ENCODE assay signal across 20 cellular contexts in genomic region chr12:117440384-117440783, GRCh38.
DNase-seq lines count a peak whose midpoint lies in the region; ATAC-seq, FAIRE-seq and TF ChIP-seq lines count a peak whose summit lies in the region.
"Had no signal": no experiment of that assay in that cellular context is flagged by ENCODE, and none has a peak within 500 bp of the region (broad histone marks: within the 10 kb centered on the region; RNA-seq: fewer than 3 reads in every experiment).

No MANE protein-coding gene starts in this region.

- no peak for TF ChIP-seq CTCF in HepG2 (CRISPR knock-in tag; IDR thresholded peaks at IDR 0.05)
- no peak for TF ChIP-seq CTCF in right lobe of liver (IDR thresholded peaks at IDR 0.05)
- TF ChIP-seq CTCF in K562 (IDR thresholded peaks at IDR 0.05 in 2 of 3, conservative IDR thresholded peaks at IDR 0.05 in 1 of 3; ENCODE audit: insufficient read depth in 2 of 3, low read depth in 1 of 3, low read length in 3 of 3), result no peak
- no peak for TF ChIP-seq CTCF in gastrocnemius medialis (IDR thresholded peaks at IDR 0.05 in 4 of 5, conservative IDR thresholded peaks at IDR 0.05 in 1 of 5)

- H3K27ac Mint-ChIP-seq in activated T-helper 17 cell treated with anti-CD3 and anti-CD28 coated beads, Interleukin-2, amount 50 U/mL, for 72 hours, result no peak overlapping the region
- H3K27ac Mint-ChIP-seq: B cell; CD4-positive, CD25-positive, alpha-beta regulatory T cell; CD8-positive, alpha-beta T cell had no signal

- H3K36me3 ChIP-seq in HepG2 (replicated peaks in 1 of 2; ENCODE audit: control insufficient read depth in 1 of 2, insufficient read depth in 2 of 2, low read length in 2 of 2) (no peaks in the 10 kb centered on the region), right lobe of liver (no peaks in the 10 kb centered on the region), K562 (ENCODE audit: control insufficient read depth, insufficient read depth, low read length) (no peaks in the 10 kb centered on the region), gastrocnemius medialis (no peaks in the 10 kb centered on the region)
- H3K36me3 ChIP-seq: BLaER1 had no signal

- TF ChIP-seq POLR2A in HepG2 (IDR thresholded peaks at IDR 0.05; ENCODE audit: insufficient read depth in 1 of 2, low read depth in 2 of 2, low read length in 2 of 2) (no peak), right lobe of liver (IDR thresholded peaks at IDR 0.05) (no peak), K562 (conservative IDR thresholded peaks at IDR 0.05) (no peak), gastrocnemius medialis (IDR thresholded peaks at IDR 0.05) (no peak)

- no peaks in the 10 kb centered on the region for H3K27me3 Mint-ChIP-seq in activated T-helper 17 cell treated with anti-CD3 and anti-CD28 coated beads, Interleukin-2, amount 50 U/mL, for 72 hours
- H3K27me3 Mint-ChIP-seq: B cell; CD4-positive, CD25-positive, alpha-beta regulatory T cell had no signal

- H3K4me1 Mint-ChIP-seq in activated T-helper 17 cell treated with anti-CD3 and anti-CD28 coated beads, Interleukin-2, amount 50 U/mL, for 72 hours, result no peaks in the 10 kb centered on the region
- H3K4me1 Mint-ChIP-seq: B cell; CD4-positive, CD25-positive, alpha-beta regulatory T cell had no signal

- CTCF ChIA-PET in HepG2 (lab: Yijun Ruan, JAX; ENCODE audit: low intra/inter-chr PET ratio, low total read pairs) (no interaction called here), K562 (lab: Yijun Ruan, JAX; ENCODE audit: low intra/inter-chr PET ratio) (no interaction called here)

- H3K9me3 ChIP-seq in HepG2 (ENCODE audit: low read length) (no peaks in the 10 kb centered on the region), right lobe of liver (no peaks in the 10 kb centered on the region), K562 (replicated peaks; ENCODE audit: control insufficient read depth, insufficient read depth, low read depth, low read length) (no peaks in the 10 kb centered on the region), gastrocnemius medialis (no peaks in the 10 kb centered on the region)
- H3K9me3 ChIP-seq: BLaER1, Caco-2 had no signal

- H3K36me3 Mint-ChIP-seq in activated T-helper 17 cell treated with anti-CD3 and anti-CD28 coated beads, Interleukin-2, amount 50 U/mL, for 72 hours (ENCODE audit: low read depth), result no peaks in the 10 kb centered on the region
- H3K36me3 Mint-ChIP-seq: CD4-positive, CD25-positive, alpha-beta regulatory T cell; CD8-positive, alpha-beta T cell had no signal

- H3K27ac ChIP-seq in HepG2 (ENCODE audit: extremely low read length, insufficient read depth, low read length), result no peak overlapping the region
- H3K27ac ChIP-seq in right lobe of liver, result no peak overlapping the region
- H3K27ac ChIP-seq in K562 (ENCODE audit: extremely low read depth, low read depth, low read length), result no peak overlapping the region
- H3K27ac ChIP-seq in gastrocnemius medialis, result peak overlapping the region; percentile 88 to 98 (median 94)
- H3K27ac ChIP-seq: BLaER1, C4-2B had no signal

- peaks cover 0 to 6% of the 10 kb centered on the region in 2 experiments; a peak in 3 of 5 replicates for H3K27me3 ChIP-seq in HepG2 (ENCODE audit: control insufficient read depth in 1 of 2, insufficient read depth in 2 of 2, low read length in 2 of 2)
- no peaks in the 10 kb centered on the region for H3K27me3 ChIP-seq in right lobe of liver
- peaks cover 0 to 17% of the 10 kb centered on the region in 2 experiments; a peak in 2 of 5 replicates for H3K27me3 ChIP-seq in K562 (ENCODE audit: control insufficient read depth in 2 of 2, insufficient read depth in 2 of 2, low read length in 2 of 2)
- no peaks in the 10 kb centered on the region for H3K27me3 ChIP-seq in gastrocnemius medialis
- H3K27me3 ChIP-seq: BLaER1 had no signal

- H3K9me1 ChIP-seq in K562 (ENCODE audit: control insufficient read depth, insufficient read depth, low read length), result no peaks in the 10 kb centered on the region

- TF ChIP-seq EP300 in HepG2 (IDR thresholded peaks at IDR 0.05; ENCODE audit: low read depth in 2 of 2, low read length in 2 of 2), result no peak
- no peak for TF ChIP-seq EP300 in HepG2 (CRISPR knock-in tag; IDR thresholded peaks at IDR 0.05; ENCODE audit: borderline replicate concordance)
- no peak for TF ChIP-seq EP300 in K562 (IDR thresholded peaks at IDR 0.05; ENCODE audit: low read length)

- TF ChIP-seq RAD21 in HepG2 (CRISPR knock-in tag; IDR thresholded peaks at IDR 0.05) (no peak), K562 (CRISPR knock-in tag; conservative IDR thresholded peaks at IDR 0.05 in 1 of 2, IDR thresholded peaks at IDR 0.05 in 1 of 2) (no peak)

- POLR2A ChIA-PET in HepG2 (lab: Yijun Ruan, JAX), result no interaction called here
- POLR2A ChIA-PET in K562 (lab: Yijun Ruan, JAX), result no interaction called here

- no peak for ATAC-seq in HepG2
- ATAC-seq in right lobe of liver, result no peak
- no peak for ATAC-seq in K562
- no peak for ATAC-seq in gastrocnemius medialis
- no peak for ATAC-seq in activated CD4-positive, CD25-positive, alpha-beta regulatory T cell treated with anti-CD3 and anti-CD28 coated beads, Interleukin-2, amount 50 U/mL, for 24 hours
- ATAC-seq in activated T-helper 17 cell treated with anti-CD3 and anti-CD28 coated beads, Interleukin-2, amount 50 U/mL, for 72 hours (replicated peaks), result no peak
- ATAC-seq: CD8-positive, alpha-beta T cell had no signal

- intact Hi-C loops in HepG2 (cut with micrococcal nuclease; ENCODE audit: unreplicated experiment), result no loop called here
- intact Hi-C loops in right lobe of liver (cut with DNase I), result no loop called here
- intact Hi-C loops in K562 (cut with micrococcal nuclease), result no loop called here
- intact Hi-C loops in gastrocnemius medialis (cut with DNase I; ENCODE audit: low total_unique reads), result loop anchor here (2.0 kb wide), 1 partner anchor 46 kb away; no protein-coding TSS in a partner anchor

- H4K20me1 ChIP-seq in HepG2 (ENCODE audit: insufficient read depth, low read length) (no peaks in the 10 kb centered on the region), K562 (replicated peaks; ENCODE audit: control insufficient read depth, insufficient read depth, low read length) (no peaks in the 10 kb centered on the region)
- H4K20me1 ChIP-seq: BLaER1 had no signal

- in situ Hi-C loops in HepG2 (cut with HindIII; ENCODE audit: extremely low pct_ligation_motif_present, low pct_unique_long_range_greater_than_20kb) (no loop called here), K562 (cut with MboI) (no loop called here), gastrocnemius medialis (cut with MboI; ENCODE audit: low sequenced_read_pairs in 4 of 4) (no loop called here)

- no peaks in the 10 kb centered on the region for H3K9me3 Mint-ChIP-seq in activated T-helper 17 cell treated with anti-CD3 and anti-CD28 coated beads, Interleukin-2, amount 50 U/mL, for 72 hours
- H3K9me3 Mint-ChIP-seq: CD8-positive, alpha-beta T cell had no signal

- no TSS peak for BruUV-seq in HepG2 (replicated peaks; lab: Mats Ljungman, UMichigan)
- no TSS peak for BruUV-seq in K562 (replicated peaks; lab: Mats Ljungman, UMichigan)

- DNase-seq in HepG2 (ENCODE audit: low spot score) (no peak), right lobe of liver (no peak), K562 (ENCODE audit: extremely low read depth in 1 of 4, low spot score in 3 of 4) (no peak), gastrocnemius medialis (peak in 1 of 2 donors; percentile 35), NCI-H1930 (lab: John Stamatoyannopoulos, UW) (no peak)
- DNase-seq: Caco-2; CD4-positive, CD25-positive, alpha-beta regulatory T cell; CD8-positive, alpha-beta T cell; DMS153; DND-41; GOT3; H7; HCEC 1CT had no signal

- no peak overlapping the region for H3K4me2 ChIP-seq in HepG2 (ENCODE audit: low read depth, low read length)
- H3K4me2 ChIP-seq in K562 (ENCODE audit: insufficient read depth, low read length), result no peak overlapping the region
- H3K4me2 ChIP-seq: BLaER1 had no signal

- FAIRE-seq in HepG2 (lab: Jason Lieb, UNC) (no peak), K562 (lab: Jason Lieb, UNC) (no peak)
- FAIRE-seq: G401.6, GM12892 had no signal

- H2AFZ ChIP-seq in HepG2 (ENCODE audit: low read length) (no peak overlapping the region), K562 (ENCODE audit: low read depth, low read length) (no peak overlapping the region)

- H3K4me3 ChIP-seq in HepG2 (replicated peaks in 1 of 3; ENCODE audit: insufficient read depth in 1 of 3, low read depth in 2 of 3, low read length in 3 of 3) (no peak overlapping the region), right lobe of liver (no peak overlapping the region), K562 (no peak overlapping the region), gastrocnemius medialis (peak overlapping the region in 3 of 4 donors; percentile 37 to 50 (median 48))
- H3K4me3 ChIP-seq: BLaER1 had no signal

- H3K4me3 Mint-ChIP-seq in activated T-helper 17 cell treated with anti-CD3 and anti-CD28 coated beads, Interleukin-2, amount 50 U/mL, for 72 hours, result no peak overlapping the region
- H3K4me3 Mint-ChIP-seq: B cell; CD4-positive, CD25-positive, alpha-beta regulatory T cell; CD8-positive, alpha-beta T cell had no signal

- H3K79me2 ChIP-seq in HepG2 (ENCODE audit: insufficient read depth, low read length), result no peaks in the 10 kb centered on the region
- H3K79me2 ChIP-seq in K562 (ENCODE audit: control insufficient read depth, insufficient read depth, low read length), result no peaks in the 10 kb centered on the region

- no peaks in the 10 kb centered on the region for H3K4me1 ChIP-seq in HepG2 (ENCODE audit: insufficient read depth, low read length)
- no peaks in the 10 kb centered on the region for H3K4me1 ChIP-seq in right lobe of liver
- H3K4me1 ChIP-seq in K562 (replicated peaks in 1 of 2; ENCODE audit: control insufficient read depth in 2 of 2, insufficient read depth in 2 of 2, low read length in 2 of 2), result peaks cover 0 to 5% of the 10 kb centered on the region in 2 experiments; a peak in 1 of 5 replicates
- peaks cover 39 to 42% of the 10 kb centered on the region in 2 donors for H3K4me1 ChIP-seq in gastrocnemius medialis
- H3K4me1 ChIP-seq: Caco-2 had no signal

- no peak overlapping the region for H3K9ac ChIP-seq in HepG2 (ENCODE audit: insufficient read depth, low read depth, low read length)
- no peak overlapping the region for H3K9ac ChIP-seq in K562 (ENCODE audit: insufficient read depth in 1 of 2, low read depth in 2 of 2, low read length in 2 of 2)
- H3K9ac ChIP-seq: BLaER1 had no signal

- 56% methylated on average over 2 of the region's 2 CpGs for WGBS in HepG2 (ENCODE audit: low lambda C conversion rate)
- 80% methylated on average over 2 of the region's 2 CpGs for WGBS in right lobe of liver (ENCODE audit: insufficient coverage, low coverage, low lambda C conversion rate, missing lambda C conversion rate)
- 20% methylated on average over 1 of the region's 2 CpGs for WGBS in K562 (ENCODE audit: insufficient coverage, low coverage, missing lambda C conversion rate)

TF ChIP-seq in HepG2, 621 proteins besides CTCF, POLR2A, EP300 and RAD21:
- TF ChIP-seq ZNF768 (CRISPR knock-in tag; IDR thresholded peaks at IDR 0.05), result peak; percentile 91
- no peak for TF ChIP-seq ZNF709 (CRISPR knock-in tag; IDR thresholded peaks at IDR 0.05)

TF ChIP-seq in K562, 482 proteins besides CTCF, POLR2A, EP300 and RAD21 (continues in another document):
- peak; percentile 86 for TF ChIP-seq RBM25 (IDR thresholded peaks at IDR 0.05; ENCODE audit: low read depth, low read length, severe bottlenecking)
- peak; percentile 64; the same call in 1 of the 2 replicates for TF ChIP-seq BCOR (IDR thresholded peaks at IDR 0.05)
- peak; percentile 78 for TF ChIP-seq ZFP36 (IDR thresholded peaks at IDR 0.05; ENCODE audit: low read depth, low read length, partially characterized antibody)
- TF ChIP-seq ZFPM2 (CRISPR knock-in tag; IDR thresholded peaks at IDR 0.05), result no peak
- TF ChIP-seq HDAC1 (IDR thresholded peaks at IDR 0.05), result no peak

Comparison
In these comparisons a context has a peak if more than half of its experiments do, and no peak if none do; other contexts are left out.
1. H3K27ac ChIP-seq: peak in gastrocnemius medialis (4 of 4); none in HepG2 (single experiment), right lobe of liver (0 of 3) and K562 (single experiment).
2. H3K4me3 ChIP-seq: peak in gastrocnemius medialis (3 of 4); none in HepG2 (0 of 3), right lobe of liver (0 of 3) and K562 (single experiment).
3. Of the 241 proteins assayed by ChIP-seq in both HepG2 and K562: peak only in HepG2: none; only in K562: ADNP and ZFP36; in both: none; in neither: 239.